In the genomic region with DNA sequence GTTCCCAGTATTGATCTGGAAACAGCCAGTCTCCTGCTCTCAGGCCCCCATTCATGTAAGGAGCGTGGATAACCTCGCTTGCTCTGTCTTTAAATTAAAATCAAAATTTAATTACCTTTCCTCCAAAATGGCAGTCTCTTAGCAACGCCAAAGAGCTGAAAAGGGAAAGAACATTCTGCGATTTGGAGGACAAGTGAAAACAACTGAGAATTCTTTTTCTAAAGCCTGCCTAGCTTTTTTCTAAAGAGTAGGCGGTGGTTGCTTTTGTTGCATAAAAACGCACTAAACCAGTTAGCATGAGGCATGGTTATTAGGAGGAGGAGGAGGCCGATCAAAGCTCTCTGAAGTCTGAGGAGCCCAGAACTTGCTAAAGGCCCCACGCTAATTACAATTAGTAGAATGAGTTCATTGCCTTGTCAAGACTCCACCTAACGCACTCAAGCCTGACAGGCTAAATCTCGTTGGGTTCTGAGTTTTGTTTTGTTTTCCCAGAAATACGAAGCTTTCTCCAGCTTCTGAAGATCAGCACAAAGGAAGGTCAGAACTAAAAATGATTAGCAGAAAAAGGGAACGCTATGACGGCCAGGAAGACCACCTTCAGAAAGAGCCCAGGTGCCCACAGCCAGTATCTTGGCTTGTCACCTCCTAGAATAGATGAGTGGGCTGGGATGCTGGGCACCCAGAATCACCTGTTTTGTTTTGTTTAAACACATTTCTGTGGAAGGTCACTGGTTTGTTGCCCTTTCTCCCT, we compare ENCODE assay signal across 13 cellular contexts.
DNase-seq lines count a peak whose midpoint lies in the region; ATAC-seq, FAIRE-seq and TF ChIP-seq lines count a peak whose summit lies in the region.
"Had no signal": no experiment of that assay in that cellular context is flagged by ENCODE, and none has a peak within 500 bp of the region (broad histone marks: within the 10 kb centered on the region; RNA-seq: fewer than 3 reads in every experiment).

No MANE protein-coding gene starts in this region.

- no peak overlapping the region for H3K4me3 ChIP-seq in Caco-2 (ENCODE audit: low read depth, low read length)
- H3K4me3 ChIP-seq in kidney (ENCODE audit: low read length in 2 of 2) = no peak overlapping the region
- no peak overlapping the region for H3K4me3 ChIP-seq in sigmoid colon
- H3K4me3 ChIP-seq in psoas muscle = no peak overlapping the region

- intact Hi-C loops in Caco-2 (cut with micrococcal nuclease; ENCODE audit: unreplicated experiment) = no loop called here
- intact Hi-C loops in kidney (cut with DNase I) = no loop called here
- intact Hi-C loops in sigmoid colon (cut with DNase I) = loop anchor here (10.0 kb wide), 1 partner anchor 221 kb away; no protein-coding TSS in a partner anchor
- intact Hi-C loops in psoas muscle (cut with DNase I) = no loop called here
- intact Hi-C loops in Calu3 (cut with micrococcal nuclease; ENCODE audit: unreplicated experiment) = no loop called here

- POLR2A ChIA-PET in Caco-2 (lab: Charles Lee) = no interaction called here

- H3K27me3 Mint-ChIP-seq in Caco-2 (ENCODE audit: insufficient read depth, unreplicated experiment) (no peaks in the 10 kb centered on the region), Calu3 (ENCODE audit: unreplicated experiment) (no peaks in the 10 kb centered on the region)

- H3K4me1 Mint-ChIP-seq in Caco-2 (ENCODE audit: low read depth, unreplicated experiment) = peaks cover 60% of the 10 kb centered on the region
- peaks cover 25% of the 10 kb centered on the region for H3K4me1 Mint-ChIP-seq in Calu3 (ENCODE audit: low read depth, unreplicated experiment)

- no peak for TF ChIP-seq POLR2A in sigmoid colon (IDR thresholded peaks at IDR 0.05)

- peaks cover 94% of the 10 kb centered on the region for H3K36me3 Mint-ChIP-seq in Caco-2 (ENCODE audit: insufficient read depth, unreplicated experiment)
- peaks cover 6% of the 10 kb centered on the region for H3K36me3 Mint-ChIP-seq in Calu3 (ENCODE audit: insufficient read depth, unreplicated experiment)

- H3K27me3 ChIP-seq in Caco-2 (replicated peaks; ENCODE audit: control insufficient read depth, insufficient read depth, low read length) (no peaks in the 10 kb centered on the region), sigmoid colon (no peaks in the 10 kb centered on the region), psoas muscle (ENCODE audit: insufficient read depth in 3 of 3, low read length in 2 of 3) (peaks cover 0 to 2% (median 0%) of the 10 kb centered on the region in 3 donors)

- peak overlapping the region in 1 of 2 donors; percentile 44 for H3K9ac ChIP-seq in kidney (ENCODE audit: low read length in 2 of 2)

- H3K9me3 Mint-ChIP-seq in Caco-2 (ENCODE audit: unreplicated experiment) (no peaks in the 10 kb centered on the region), Calu3 (ENCODE audit: low read depth, unreplicated experiment) (no peaks in the 10 kb centered on the region)

- FAIRE-seq in kidney (lab: Jason Lieb, UNC) = no peak
- FAIRE-seq: small intestine had no signal

- H3K27ac ChIP-seq in angular gyrus (ENCODE audit: low read depth, low read length) (peak overlapping the region; percentile 96), kidney (ENCODE audit: low read depth in 2 of 2, low read length in 2 of 2) (peak overlapping the region; percentile 69 to 90), sigmoid colon (peak overlapping the region; percentile 61 to 89 (median 79)), psoas muscle (no peak overlapping the region)
- H3K27ac ChIP-seq: WERI-Rb-1 had no signal

- H3K4me1 ChIP-seq in Caco-2 (peaks cover 32% of the 10 kb centered on the region; the same call in 1 of the 2 replicates), kidney (ENCODE audit: control insufficient read depth in 1 of 2, insufficient read depth in 1 of 2, low read depth in 1 of 2, low read length in 2 of 2) (peaks cover 35 to 45% of the 10 kb centered on the region in 2 donors), sigmoid colon (peaks cover 0 to 74% (median 60%) of the 10 kb centered on the region in 4 donors), psoas muscle (no peaks in the 10 kb centered on the region)

- no peak overlapping the region for H3K4me3 Mint-ChIP-seq in Caco-2 (ENCODE audit: unreplicated experiment)
- H3K4me3 Mint-ChIP-seq in Calu3 (ENCODE audit: low read depth, unreplicated experiment) = no peak overlapping the region

- TF ChIP-seq EP300 in sigmoid colon (IDR thresholded peaks at IDR 0.05) = no peak

- H3K9me3 ChIP-seq in Caco-2 (no peaks in the 10 kb centered on the region), kidney (ENCODE audit: control insufficient read depth in 1 of 2, low read length in 2 of 2) (no peaks in the 10 kb centered on the region), sigmoid colon (no peaks in the 10 kb centered on the region), psoas muscle (no peaks in the 10 kb centered on the region)

- CTCF ChIA-PET in Caco-2 (lab: Charles Lee) = no interaction called here
- CTCF ChIA-PET in Calu3 (lab: Charles Lee) = no interaction called here

- no TSS peak for BruUV-seq in Caco-2 (replicated peaks; lab: Mats Ljungman, UMichigan)
- no TSS peak for BruUV-seq in Calu3 (replicated peaks; lab: Mats Ljungman, UMichigan)

- H3K36me3 ChIP-seq in Caco-2 (ENCODE audit: control insufficient read depth, insufficient read depth, low read length) (peaks cover 1% of the 10 kb centered on the region; the same call in 1 of the 2 replicates), kidney (ENCODE audit: control insufficient read depth in 1 of 2, insufficient read depth in 2 of 2, low read length in 2 of 2) (no peaks in the 10 kb centered on the region), sigmoid colon (no peaks in the 10 kb centered on the region), psoas muscle (ENCODE audit: insufficient read depth in 1 of 2, low read depth in 1 of 2) (no peaks in the 10 kb centered on the region)
- H3K36me3 ChIP-seq: WERI-Rb-1 had no signal

- 87 to 92% methylated on average over 13 of the region's 13 CpGs for WGBS in sigmoid colon, 2 donors
- WGBS in psoas muscle, 3 donors = 73 to 87% (median 83%) methylated on average over 13 of the region's 13 CpGs

- TF ChIP-seq CTCF in Caco-2 (IDR thresholded peaks at IDR 0.05; ENCODE audit: insufficient read depth in 1 of 2, low read depth in 1 of 2, low read length in 1 of 2, severe bottlenecking in 1 of 2, unreplicated experiment in 1 of 2) (no peak), kidney (IDR thresholded peaks at IDR 0.05; ENCODE audit: borderline replicate concordance, extremely low read depth, insufficient read depth) (no peak), sigmoid colon (IDR thresholded peaks at IDR 0.05) (no peak), psoas muscle (IDR thresholded peaks at IDR 0.05) (no peak), Calu3 (IDR thresholded peaks at IDR 0.05; ENCODE audit: unreplicated experiment) (no peak)

- H3K27ac Mint-ChIP-seq in Caco-2 (ENCODE audit: unreplicated experiment) (peak overlapping the region; percentile 16), Calu3 (ENCODE audit: unreplicated experiment) (no peak overlapping the region)

- ATAC-seq in psoas muscle = no peak

- DNase-seq in Caco-2 (no peak), kidney (no peak), sigmoid colon (no peak), psoas muscle (no peak), mucosa of gallbladder (ENCODE audit: low spot score) (no peak), Calu3 (no peak), HT-29 (ENCODE audit: low spot score) (no peak)
- DNase-seq: activated CD8-positive, alpha-beta memory T cell treated with anti-CD3 and anti-CD28 coated beads for 24 hours; activated effector memory CD4-positive, alpha-beta T cell treated with Interleukin-2 at 50 U/mL for 16 hours; foreskin fibroblast; small intestine; WERI-Rb-1 had no signal
